ENCODE assay signal across 10 cellular contexts in the genomic region with DNA sequence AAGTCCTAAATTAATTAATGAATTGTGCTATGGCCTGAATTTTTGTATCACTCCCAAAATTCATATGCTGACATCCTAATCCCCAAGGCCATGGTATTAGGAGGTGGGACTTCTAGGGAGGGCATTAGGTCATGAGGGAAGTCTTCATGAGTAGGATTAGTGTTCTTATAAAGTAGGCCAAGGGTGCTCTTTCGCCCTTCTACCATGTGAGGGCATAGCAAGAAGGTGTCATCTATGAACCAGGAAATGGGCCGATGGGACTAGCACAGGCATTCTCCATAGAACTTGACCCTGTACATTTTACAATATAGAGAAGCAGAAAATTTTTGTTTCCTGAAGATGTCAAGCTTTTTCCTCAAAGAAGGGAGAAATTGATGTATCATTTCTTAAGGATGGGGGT. TPM values are rescaled to one million over a fixed set of nuclear protein-coding genes. Genes with fewer than 3 reads are reported as not detected.
A peak's percentile ranks its signal among the peaks of the same experiment; 100 is the strongest.
DNase-seq lines count a peak whose midpoint lies in the region; ATAC-seq and TF ChIP-seq lines count a peak whose summit lies in the region.
"Had no signal": no experiment of that assay in that cellular context is flagged by ENCODE, and none has a peak within 500 bp of the region (broad histone marks: within the 10 kb centered on the region; RNA-seq: fewer than 3 reads in every experiment).

No MANE protein-coding gene starts in this region.

- TF ChIP-seq CTCF in GM12872 (IDR thresholded peaks at IDR 0.05; ENCODE audit: insufficient read depth, low read depth, low read length), result peak; percentile 43; the same call in 2 of the 3 replicates

- TF ChIP-seq POLR2A in erythroblast (IDR thresholded peaks at IDR 0.05; ENCODE audit: low read length), result no peak

- DNase-seq in NCI-H446 treated with DMSO at 0.1 percent for 48 hours (lab: John Stamatoyannopoulos, UW), result peak; percentile 12
- DNase-seq in erythroblast (lab: John Stamatoyannopoulos, UW), result peak; percentile 24 to 34
- DNase-seq in dermis blood vessel endothelial cell, result no peak
- no peak for DNase-seq in activated CD4-positive, alpha-beta T cell treated with anti-CD3 and anti-CD28 coated beads for 4 hours
- DNase-seq: activated effector memory CD4-positive, alpha-beta T cell treated with anti-CD3 and anti-CD28 coated beads, Interleukin-2, amount 50 U/mL, for 16 hours had no signal

- ATAC-seq in HG02759 (IDR thresholded peaks at IDR 0.05; ENCODE audit: unreplicated experiment), result peak; percentile 90
- no peak for ATAC-seq in GM21447 (IDR thresholded peaks at IDR 0.05; ENCODE audit: unreplicated experiment)
- ATAC-seq in GM18519 (IDR thresholded peaks at IDR 0.05; ENCODE audit: low FRiP score, unreplicated experiment), result no peak

RNA-seq across cellular contexts. Expression of gene SYT10, which starts 12.5 kb away (rescaled TPM):
- total RNA-seq in dermis blood vessel endothelial cell, result not detected in 2 replicates
- total RNA-seq: fibroblast of lung had no signal

Comparison
In these comparisons a context has a peak if more than half of its experiments do, and no peak if none do; other contexts are left out.
1. DNase-seq: peak in NCI-H446 treated with DMSO at 0.1 percent for 48 hours (single experiment) and erythroblast (2 of 2); none in dermis blood vessel endothelial cell (single experiment) and activated CD4-positive, alpha-beta T cell treated with anti-CD3 and anti-CD28 coated beads for 4 hours (0 of 2).